In the genomic region with DNA sequence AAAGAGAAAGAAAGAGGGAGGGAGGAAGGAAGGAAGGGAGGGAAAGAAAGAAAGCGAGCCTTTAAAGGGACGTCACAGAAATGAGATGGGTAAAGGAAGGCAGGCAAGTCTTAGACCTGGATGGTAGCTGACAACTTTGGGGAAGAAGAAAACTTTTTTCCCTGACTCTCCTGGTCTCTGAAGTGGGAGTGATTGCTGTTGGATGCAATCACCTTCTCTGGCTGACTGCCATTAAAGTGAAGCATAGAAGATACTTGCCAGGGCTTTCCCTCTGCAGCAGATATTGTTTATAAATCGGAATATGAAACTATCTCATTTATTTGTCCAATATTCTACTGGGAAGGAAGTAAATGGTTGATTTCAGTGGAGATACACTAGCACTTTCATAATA, we compare ENCODE assay signal across 21 cellular contexts.
DNase-seq lines count a peak whose midpoint lies in the region; ATAC-seq and TF ChIP-seq lines count a peak whose summit lies in the region.
"Had no signal": no experiment of that assay in that cellular context is flagged by ENCODE, and none has a peak within 500 bp of the region (broad histone marks: within the 10 kb centered on the region; RNA-seq: fewer than 3 reads in every experiment).

No MANE protein-coding gene starts in this region.

- no peak overlapping the region for H3K4me3 ChIP-seq in epithelial cell of esophagus (ENCODE audit: low read length)
- no peak overlapping the region for H3K4me3 ChIP-seq in effector memory CD4-positive, alpha-beta T cell (ENCODE audit: insufficient read depth, low read depth, low read length, poor library complexity, severe bottlenecking)

- no peaks in the 10 kb centered on the region for H3K27me3 ChIP-seq in effector memory CD4-positive, alpha-beta T cell (replicated peaks; ENCODE audit: control insufficient read depth, insufficient read depth, low read length, poor library complexity, severe bottlenecking)

- H3K4me1 Mint-ChIP-seq in T-helper 1 cell treated with Interleukin-12 subunit alpha and Interleukin-12 subunit beta and Interleukin-4 antibody, amounts not matched to agents 30 μg/mL and 1 μg/mL, for 36 hours (ENCODE audit: low read depth) = no peaks in the 10 kb centered on the region
- H3K4me1 Mint-ChIP-seq in stimulated activated naive CD8-positive, alpha-beta T cell treated with anti-CD3 and anti-CD28 coated beads, Interleukin-15, amount 100 ng/mL, for 72 hours = peaks cover 14% of the 10 kb centered on the region

- TF ChIP-seq CTCF in epithelial cell of esophagus (IDR thresholded peaks at IDR 0.05; ENCODE audit: insufficient read depth, low read depth, low read length, missing control alignments) = no peak

- H3K36me3 Mint-ChIP-seq in T-helper 1 cell treated with Interleukin-12 subunit alpha and Interleukin-12 subunit beta and Interleukin-4 antibody, amounts not matched to agents 30 μg/mL and 1 μg/mL, for 36 hours (ENCODE audit: low read depth) = no peaks in the 10 kb centered on the region
- H3K36me3 Mint-ChIP-seq: CD8-positive, alpha-beta T cell; IgD-negative memory B cell had no signal

- no peak overlapping the region for H3K4me3 Mint-ChIP-seq in T-helper 1 cell treated with Interleukin-12 subunit alpha and Interleukin-12 subunit beta and Interleukin-4 antibody, amounts not matched to agents 30 μg/mL and 1 μg/mL, for 36 hours
- H3K4me3 Mint-ChIP-seq in stimulated activated naive CD8-positive, alpha-beta T cell treated with anti-CD3 and anti-CD28 coated beads, Interleukin-15, amount 100 ng/mL, for 72 hours = peak overlapping the region; percentile 36 to 67
- H3K4me3 Mint-ChIP-seq: CD8-positive, alpha-beta T cell; IgD-negative memory B cell had no signal

- DNase-seq in T-helper 1 cell (no peak), epithelial cell of esophagus (ENCODE audit: low read depth) (peak; percentile 13), GM19238 (ENCODE audit: insufficient read length, low spot score) (no peak)
- DNase-seq in stimulated activated naive CD8-positive, alpha-beta T cell treated with anti-CD3 and anti-CD28 coated beads, Interleukin-15, amount 100 ng/mL, for 72 hours = no peak
- no peak for DNase-seq in stimulated activated naive CD8-positive, alpha-beta T cell treated with anti-CD3 and anti-CD28 coated beads, Interleukin-15, Interleukin-2, amounts not matched to agents 100 U/mL and 50 U/mL, for 24 hours
- no peak for DNase-seq in effector memory CD4-positive, alpha-beta T cell
- DNase-seq: AML-193, C1 segment of cervical spinal cord, MV-4-11, NCI-H1105 treated with DMSO at 0.1 percent for 48 hours, NCI-H1694, NCI-H2081, NCI-H2171, NCI-H446, NCI-H526, PC-3, Right ventricle myocardium superior had no signal

- H3K4me1 ChIP-seq in effector memory CD4-positive, alpha-beta T cell (ENCODE audit: control insufficient read depth, insufficient read depth, low read length, poor library complexity, severe bottlenecking) = no peaks in the 10 kb centered on the region

- no peaks in the 10 kb centered on the region for H3K9me3 Mint-ChIP-seq in T-helper 1 cell treated with Interleukin-12 subunit alpha and Interleukin-12 subunit beta and Interleukin-4 antibody, amounts not matched to agents 30 μg/mL and 1 μg/mL, for 36 hours
- H3K9me3 Mint-ChIP-seq in stimulated activated naive CD8-positive, alpha-beta T cell treated with anti-CD3 and anti-CD28 coated beads, Interleukin-15, amount 100 ng/mL, for 72 hours = no peaks in the 10 kb centered on the region

- no peak for ATAC-seq in stimulated activated naive CD8-positive, alpha-beta T cell treated with anti-CD3 and anti-CD28 coated beads, Interleukin-15, amount 100 ng/mL, for 72 hours
- ATAC-seq in stimulated activated naive CD8-positive, alpha-beta T cell treated with anti-CD3 and anti-CD28 coated beads, Interleukin-15, Interleukin-2, amounts not matched to agents 100 U/mL and 50 U/mL, for 24 hours = no peak
- ATAC-seq in GM18909 (IDR thresholded peaks at IDR 0.05; ENCODE audit: poor library complexity, unreplicated experiment) = no peak
- ATAC-seq: CD8-positive, alpha-beta T cell; PC-3 had no signal

- H3K27ac ChIP-seq in effector memory CD4-positive, alpha-beta T cell (ENCODE audit: insufficient read depth, low read length, poor library complexity, severe bottlenecking) = no peak overlapping the region

- no peaks in the 10 kb centered on the region for H3K36me3 ChIP-seq in effector memory CD4-positive, alpha-beta T cell (ENCODE audit: control insufficient read depth, insufficient read depth, low read length)

- H3K27me3 Mint-ChIP-seq in T-helper 1 cell treated with Interleukin-12 subunit alpha and Interleukin-12 subunit beta and Interleukin-4 antibody, amounts not matched to agents 30 μg/mL and 1 μg/mL, for 36 hours (ENCODE audit: low read depth) = peaks cover 4% of the 10 kb centered on the region
- H3K27me3 Mint-ChIP-seq in stimulated activated naive CD8-positive, alpha-beta T cell treated with anti-CD3 and anti-CD28 coated beads, Interleukin-15, amount 100 ng/mL, for 72 hours = peaks cover 7% of the 10 kb centered on the region

- H3K9me3 ChIP-seq in effector memory CD4-positive, alpha-beta T cell (ENCODE audit: control insufficient read depth, low read length) = no peaks in the 10 kb centered on the region

- H3K27ac Mint-ChIP-seq in T-helper 1 cell treated with Interleukin-12 subunit alpha and Interleukin-12 subunit beta and Interleukin-4 antibody, amounts not matched to agents 30 μg/mL and 1 μg/mL, for 36 hours = peak overlapping the region; percentile 37
- no peak overlapping the region for H3K27ac Mint-ChIP-seq in stimulated activated naive CD8-positive, alpha-beta T cell treated with anti-CD3 and anti-CD28 coated beads, Interleukin-15, amount 100 ng/mL, for 72 hours
- H3K27ac Mint-ChIP-seq: CD8-positive, alpha-beta T cell; IgD-negative memory B cell had no signal
